In genomic region chr2:217911283-217911965, GRCh38 we compare ENCODE assay signal across 14 cellular contexts.
DNase-seq lines count a peak whose midpoint lies in the region; TF ChIP-seq lines count a peak whose summit lies in the region.
"Had no signal": no experiment of that assay in that cellular context is flagged by ENCODE, and none has a peak within 500 bp of the region (broad histone marks: within the 10 kb centered on the region; RNA-seq: fewer than 3 reads in every experiment).

No MANE protein-coding gene starts in this region.

- peaks cover 0 to 78% (median 0%) of the 10 kb centered on the region in 4 donors for H3K4me1 ChIP-seq in Peyer's patch
- peaks cover 99 to 100% (median 100%) of the 10 kb centered on the region in 4 donors for H3K4me1 ChIP-seq in esophagus muscularis mucosa
- peaks cover 99% of the 10 kb centered on the region for H3K4me1 ChIP-seq in muscle layer of colon (ENCODE audit: insufficient read depth, low read length)
- peaks cover 78 to 97% of the 10 kb centered on the region in 2 donors for H3K4me1 ChIP-seq in thyroid gland

- H3K9me3 ChIP-seq in Peyer's patch (no peaks in the 10 kb centered on the region), esophagus muscularis mucosa (no peaks in the 10 kb centered on the region), muscle layer of colon (ENCODE audit: low read length) (no peaks in the 10 kb centered on the region), thyroid gland (no peaks in the 10 kb centered on the region)

- TF ChIP-seq CTCF in Peyer's patch (IDR thresholded peaks at IDR 0.05) (no peak), esophagus muscularis mucosa (IDR thresholded peaks at IDR 0.05) (no peak), thyroid gland (IDR thresholded peaks at IDR 0.05) (no peak)

- H3K27ac ChIP-seq in Peyer's patch (peak overlapping the region; percentile 27 to 92 (median 47)), esophagus muscularis mucosa (replicated peaks in 1 of 4) (peak overlapping the region; percentile 89 to 98 (median 97)), muscle layer of colon (ENCODE audit: low read depth, low read length) (peak overlapping the region; percentile 97), thyroid gland (peak overlapping the region; percentile 96 to 100 (median 98))

- no peak for DNase-seq in Peyer's patch
- DNase-seq in esophagus muscularis mucosa (ENCODE audit: extremely low spot score) = no peak
- DNase-seq in thyroid gland = no peak
- no peak for DNase-seq in stimulated activated naive CD4-positive, alpha-beta T cell (lab: John Stamatoyannopoulos, UW)
- no peak for DNase-seq in SW 1271 (lab: John Stamatoyannopoulos, UW)
- DNase-seq in NCI-H2029 (lab: John Stamatoyannopoulos, UW) = no peak
- no peak for DNase-seq in NCI-H748 (lab: John Stamatoyannopoulos, UW; ENCODE audit: unreplicated experiment)
- DNase-seq: activated T-cell treated with anti-CD3 and anti-CD28 coated beads, Interleukin-2, amount 50 U/mL, for 72 hours; Calu3; cortex of kidney; hippocampal formation; naive thymus-derived CD8-positive, alpha-beta T cell; NCI-H2227 treated with DMSO at 0.1 percent for 48 hours had no signal

- H3K9ac ChIP-seq in muscle layer of colon (ENCODE audit: low read length) = peak overlapping the region; percentile 15

- H3K27me3 ChIP-seq in Peyer's patch (no peaks in the 10 kb centered on the region), esophagus muscularis mucosa (no peaks in the 10 kb centered on the region), muscle layer of colon (ENCODE audit: control insufficient read depth in 1 of 2, insufficient read depth in 2 of 2, low read length in 2 of 2) (no peaks in the 10 kb centered on the region), thyroid gland (no peaks in the 10 kb centered on the region)

- no peak overlapping the region for H3K4me3 ChIP-seq in Peyer's patch
- peak overlapping the region in 2 of 4 donors; percentile 10 to 39 for H3K4me3 ChIP-seq in esophagus muscularis mucosa
- peak overlapping the region in 1 of 2 donors; percentile 42 for H3K4me3 ChIP-seq in muscle layer of colon (ENCODE audit: low read depth in 1 of 2, low read length in 2 of 2)
- H3K4me3 ChIP-seq in thyroid gland (replicated peaks in 1 of 3) = no peak overlapping the region

- intact Hi-C loops in esophagus muscularis mucosa (cut with DNase I) (no loop called here), thyroid gland (cut with DNase I) (no loop called here)

- no peak for TF ChIP-seq POLR2A in Peyer's patch (IDR thresholded peaks at IDR 0.05)
- TF ChIP-seq POLR2A in esophagus muscularis mucosa (IDR thresholded peaks at IDR 0.05; ENCODE audit: low read depth) = no peak
- TF ChIP-seq POLR2A in thyroid gland (IDR thresholded peaks at IDR 0.05) = no peak

- TF ChIP-seq EP300 in esophagus muscularis mucosa (IDR thresholded peaks at IDR 0.05) = no peak

- 20% methylated on average over 1 of the region's 7 CpGs for WGBS in esophagus muscularis mucosa
- 76 to 78% methylated on average over 7 of the region's 7 CpGs for WGBS in thyroid gland, 2 donors

- H3K36me3 ChIP-seq in Peyer's patch (no peaks in the 10 kb centered on the region), esophagus muscularis mucosa (peaks cover 14 to 23% (median 15%) of the 10 kb centered on the region in 4 donors), muscle layer of colon (ENCODE audit: insufficient read depth, low read length) (peaks cover 28% of the 10 kb centered on the region), thyroid gland (peaks cover 3 to 9% of the 10 kb centered on the region in 2 donors)

Comparison
In these comparisons a context has a peak if more than half of its experiments do, and no peak if none do; other contexts are left out.
1. H3K27ac ChIP-seq: peak in every context shown above with its lines; median percentile 98 in thyroid gland; 97 in esophagus muscularis mucosa; 97 in muscle layer of colon; 47 in Peyer's patch.